8 cellular contexts compared by ENCODE assay signal in the genomic region with DNA sequence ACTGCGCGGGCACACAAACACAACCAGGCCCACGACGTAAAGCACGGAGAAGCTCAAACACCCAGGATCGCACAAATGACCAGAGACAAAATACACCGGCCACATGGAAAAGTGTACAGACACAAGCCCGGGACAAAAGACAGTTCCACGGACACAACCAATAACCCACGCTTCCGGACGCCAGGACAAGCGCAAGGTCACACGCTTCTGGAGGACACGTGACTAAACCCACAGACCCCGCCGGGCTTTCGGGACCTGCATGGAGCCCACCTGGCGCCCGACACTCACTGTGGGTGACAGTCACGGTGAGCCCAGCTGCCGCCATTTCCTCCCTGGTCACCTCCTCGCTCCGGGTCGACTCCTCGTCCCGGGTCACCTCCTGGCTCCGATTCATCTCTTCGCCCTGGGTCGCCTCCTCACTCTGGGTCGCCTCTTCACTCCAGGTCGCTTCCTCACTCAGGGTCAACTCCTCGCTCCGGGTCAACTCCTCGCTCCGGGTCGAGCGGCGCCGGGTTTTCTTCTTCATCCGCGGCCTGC. TPM values are rescaled to one million over a fixed set of nuclear protein-coding genes. Genes with fewer than 3 reads are reported as not detected.
DNase-seq lines count a peak whose midpoint lies in the region; ATAC-seq, FAIRE-seq and TF ChIP-seq lines count a peak whose summit lies in the region.

No MANE protein-coding gene starts in this region.

- peak overlapping the region; percentile 97 for H3K9ac ChIP-seq in NT2/D1 (ENCODE audit: insufficient read length, low read depth)

- ATAC-seq in HG02763 (IDR thresholded peaks at IDR 0.05; ENCODE audit: unreplicated experiment) = peak; percentile 19
- ATAC-seq in omental fat pad (ENCODE audit: low FRiP score) = peak; percentile 11

- H3K36me3 ChIP-seq in NT2/D1 (ENCODE audit: insufficient read depth, insufficient read length, low read length) = peaks cover 68% of the 10 kb centered on the region

- no peak for TF ChIP-seq CTCF in omental fat pad (IDR thresholded peaks at IDR 0.05)

- no peaks in the 10 kb centered on the region for H3K4me1 ChIP-seq in NT2/D1 (ENCODE audit: insufficient read depth, insufficient read length)

- no peaks in the 10 kb centered on the region for H3K9me3 ChIP-seq in NT2/D1 (ENCODE audit: insufficient read depth, low read length)

- peak; percentile 49 for DNase-seq in NCI-H82 (lab: John Stamatoyannopoulos, UW)
- no peak for DNase-seq in NCI-H82 treated with DMSO at 0.1 percent for 48 hours (lab: John Stamatoyannopoulos, UW; ENCODE audit: unreplicated experiment)
- DNase-seq in NT2/D1 (ENCODE audit: low read depth, low spot score) = no peak
- peak; percentile 20 for DNase-seq in activated gamma-delta T cell (lab: John Stamatoyannopoulos, UW)
- peak; percentile 33 for DNase-seq in germinal center (ENCODE audit: low spot score)
- DNase-seq in omental fat pad (ENCODE audit: low spot score) = no peak
- DNase-seq in urothelium cell line (ENCODE audit: low spot score) = peak; percentile 41

- peak overlapping the region; percentile 100 for H3K4me3 ChIP-seq in NT2/D1 (ENCODE audit: insufficient read length, low read depth)

- FAIRE-seq in urothelium cell line (lab: Jason Lieb, UNC) = no peak

- no peaks in the 10 kb centered on the region for H3K27me3 ChIP-seq in NT2/D1 (ENCODE audit: insufficient read depth, insufficient read length)

RNA-seq across cellular contexts. Expression of a gene that starts 0.5 kb away (rescaled TPM):
- total RNA-seq in omental fat pad = 10 to 100 TPM; 52.5 to 93.7 (median 66.2) TPM

RNA-seq across cellular contexts. Expression of a gene that starts 0.8 kb away (rescaled TPM):
- 10 to 100 TPM; 39.5 to 60.4 (median 56.0) TPM for total RNA-seq in omental fat pad

RNA-seq across cellular contexts. Expression of a gene that starts 24.0 kb away (rescaled TPM):
- not detected for total RNA-seq in omental fat pad

RNA-seq across cellular contexts. Expression of a gene that starts 26.3 kb away (rescaled TPM):
- total RNA-seq in omental fat pad = 10 to 100 TPM; 31.4 to 37.4 (median 34.9) TPM

Comparison
In these comparisons a context has a peak if more than half of its experiments do, and no peak if none do; other contexts are left out.
1. DNase-seq: peak in NCI-H82 (single experiment), activated gamma-delta T cell (single experiment), germinal center (single experiment) and urothelium cell line (single experiment); none in NCI-H82 treated with DMSO at 0.1 percent for 48 hours (single experiment), NT2/D1 (single experiment) and omental fat pad (single experiment).